11 cellular contexts compared by ENCODE assay signal in the genomic region with DNA sequence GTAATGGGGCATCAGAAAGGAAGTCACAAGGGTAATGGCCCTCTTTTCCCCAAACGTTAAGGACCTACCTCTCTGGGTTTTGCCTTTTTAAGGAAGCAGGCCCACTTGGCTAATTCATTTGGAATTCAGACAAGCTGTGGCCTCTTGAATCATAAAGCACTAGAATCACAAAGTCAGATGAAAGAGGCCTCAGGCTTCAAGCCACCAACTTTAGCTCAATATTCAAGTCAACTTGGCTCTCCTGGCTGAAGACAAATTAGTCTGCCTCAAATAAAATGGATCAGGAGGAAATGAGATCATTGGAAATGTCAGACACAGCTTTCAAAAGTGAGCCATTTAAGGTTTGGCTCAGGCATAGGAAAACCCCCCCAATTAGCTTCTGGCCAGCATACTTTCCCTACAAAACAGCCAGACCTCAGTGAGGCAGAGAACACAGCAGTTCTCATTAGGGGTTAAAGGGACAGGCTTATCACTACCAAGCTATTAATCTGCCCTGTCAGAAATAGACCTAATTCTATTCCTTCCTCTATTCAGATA. TPM values are rescaled to one million over a fixed set of nuclear protein-coding genes. Genes with fewer than 3 reads are reported as not detected.
DNase-seq lines count a peak whose midpoint lies in the region; ATAC-seq and TF ChIP-seq lines count a peak whose summit lies in the region.
"Had no signal": no experiment of that assay in that cellular context is flagged by ENCODE, and none has a peak within 500 bp of the region (broad histone marks: within the 10 kb centered on the region; RNA-seq: fewer than 3 reads in every experiment).

No MANE protein-coding gene starts in this region.

- H3K27ac Mint-ChIP-seq in nephron: peak overlapping the region; percentile 77 to 89 (median 79)
- H3K27ac Mint-ChIP-seq in T-helper 17 cell: no peak overlapping the region

- H3K27me3 Mint-ChIP-seq in nephron (ENCODE audit: low read depth): no peaks in the 10 kb centered on the region
- H3K27me3 Mint-ChIP-seq in T-helper 17 cell: no peaks in the 10 kb centered on the region

- H3K4me1 Mint-ChIP-seq in nephron: peaks cover 22% of the 10 kb centered on the region
- H3K4me1 Mint-ChIP-seq in T-helper 17 cell: peaks cover 11% of the 10 kb centered on the region

- H3K9me3 Mint-ChIP-seq in nephron: no peaks in the 10 kb centered on the region

- no peaks in the 10 kb centered on the region for H3K27me3 ChIP-seq in RWPE2 (ENCODE audit: insufficient read depth, poor library complexity, severe bottlenecking)
- H3K27me3 ChIP-seq: spleen, upper lobe of left lung had no signal

- ATAC-seq in RWPE2 (ENCODE audit: low read depth) (no peak; the same call in 2 of the 3 replicates), T-helper 17 cell (no peak)

- peaks cover 46% of the 10 kb centered on the region for H3K36me3 Mint-ChIP-seq in nephron (ENCODE audit: low read depth)
- peaks cover 12% of the 10 kb centered on the region for H3K36me3 Mint-ChIP-seq in T-helper 17 cell (ENCODE audit: low read depth)

- peaks cover 51% of the 10 kb centered on the region for H3K36me3 ChIP-seq in RWPE2 (ENCODE audit: low read depth)

- H3K9me3 ChIP-seq in RWPE2 (ENCODE audit: severe bottlenecking): peaks cover 2% of the 10 kb centered on the region
- H3K9me3 ChIP-seq in T-helper 17 cell (ENCODE audit: control insufficient read depth, low read length, poor library complexity, severe bottlenecking): no peaks in the 10 kb centered on the region
- H3K9me3 ChIP-seq: upper lobe of left lung had no signal

- DNase-seq in AG10803 (ENCODE audit: low read depth) (peak; percentile 64), RWPE2 (ENCODE audit: low spot score) (no peak), fibroblast of the aortic adventitia (ENCODE audit: low read depth) (peak; percentile 92), NCI-H1417 (lab: John Stamatoyannopoulos, UW) (no peak), T-helper 17 cell (no peak), NCI-H345 treated with DMSO at 0.1 percent for 48 hours (lab: John Stamatoyannopoulos, UW; ENCODE audit: unreplicated experiment) (no peak), T1000 (lab: John Stamatoyannopoulos, UW) (no peak)
- DNase-seq: activated CD8-positive, alpha-beta memory T cell treated with anti-CD3 and anti-CD28 coated beads, Interleukin-2, amount 50 U/mL, for 4 hours; spleen; upper lobe of left lung had no signal

- H3K27ac ChIP-seq in RWPE2 (ENCODE audit: poor library complexity, severe bottlenecking): peak overlapping the region; percentile 44

- no peaks in the 10 kb centered on the region for H3K4me1 ChIP-seq in RWPE2 (ENCODE audit: insufficient read depth, poor library complexity, severe bottlenecking)
- H3K4me1 ChIP-seq: spleen had no signal

- H3K4me3 Mint-ChIP-seq in nephron (no peak overlapping the region), T-helper 17 cell (no peak overlapping the region)

- no peak overlapping the region for H3K4me3 ChIP-seq in AG10803 (ENCODE audit: low read length)
- no peak overlapping the region for H3K4me3 ChIP-seq in RWPE2 (ENCODE audit: severe bottlenecking)
- no peak overlapping the region for H3K4me3 ChIP-seq in fibroblast of the aortic adventitia (ENCODE audit: low read depth, low read length)
- H3K4me3 ChIP-seq: spleen, upper lobe of left lung had no signal

- TF ChIP-seq CTCF in AG10803 (conservative IDR thresholded peaks at IDR 0.05; ENCODE audit: low read length): no peak
- TF ChIP-seq CTCF in RWPE2 (IDR thresholded peaks at IDR 0.05; ENCODE audit: poor library complexity, severe bottlenecking): no peak
- no peak for TF ChIP-seq CTCF in fibroblast of the aortic adventitia (IDR thresholded peaks at IDR 0.05; ENCODE audit: insufficient read depth, low read length)
- no peak for TF ChIP-seq CTCF in nephron (IDR thresholded peaks at IDR 0.05; ENCODE audit: unreplicated experiment in 3 of 3)

RNA-seq across cellular contexts. Expression of gene SLC35D1, which starts 34.3 kb away (rescaled TPM):
- total RNA-seq in fibroblast of the aortic adventitia (ENCODE audit: low replicate concordance) (8.7 and 12.6 TPM in 2 replicates), T-helper 17 cell (10 to 100 TPM; 10.5 to 14.1 TPM)

Comparison
In these comparisons a context has a peak if more than half of its experiments do, and no peak if none do; other contexts are left out.
1. DNase-seq: peak in AG10803 (single experiment) and fibroblast of the aortic adventitia (single experiment); none in RWPE2 (single experiment), NCI-H1417 (0 of 3), T-helper 17 cell (0 of 3), NCI-H345 treated with DMSO at 0.1 percent for 48 hours (single experiment) and T1000 (single experiment).